ENCODE assay signal across 9 cellular contexts in genomic region chr5:150641006-150641570, GRCh38. TPM values are rescaled to one million over a fixed set of nuclear protein-coding genes. Genes with fewer than 3 reads are reported as not detected.
DNase-seq lines count a peak whose midpoint lies in the region; ATAC-seq, FAIRE-seq and TF ChIP-seq lines count a peak whose summit lies in the region.
"Had no signal": no experiment of that assay in that cellular context is flagged by ENCODE, and none has a peak within 500 bp of the region (broad histone marks: within the 10 kb centered on the region; RNA-seq: fewer than 3 reads in every experiment).

No MANE protein-coding gene starts in this region.

- H3K36me3 ChIP-seq in BLaER1 treated with 17β-estradiol and CSF1 and Interleukin-3, amounts not matched to agents 10 nM and 100 nM, result peaks cover 0 to under 1% (median 0%) of the 10 kb centered on the region in 11 experiments; a peak in 2 of 22 replicates
- H3K36me3 ChIP-seq in adrenal gland (replicated peaks in 1 of 2) (no peaks in the 10 kb centered on the region), trophoblast cell (ENCODE audit: control insufficient read depth in 1 of 2, insufficient read depth in 2 of 2, low read length in 2 of 2) (no peaks in the 10 kb centered on the region)

- peak overlapping the region; percentile 24 for H4K12ac ChIP-seq in trophoblast cell (ENCODE audit: low read depth, low read length)

- H3K4me3 ChIP-seq in BLaER1 treated with 17β-estradiol and CSF1 and Interleukin-3, amounts not matched to agents 10 nM and 100 nM, result peak overlapping the region in 4 of 10 experiments; percentile 20 to 28 (median 23); a peak in 4 of 20 replicates
- H3K4me3 ChIP-seq in adrenal gland, result peak overlapping the region in 3 of 4 donors; percentile 49 to 62 (median 53)
- H3K4me3 ChIP-seq in trophoblast cell (ENCODE audit: low read depth, low read length), result peak overlapping the region; percentile 45

- H2BK12ac ChIP-seq in trophoblast cell (ENCODE audit: low read length), result peak overlapping the region; percentile 66

- H3K79me2 ChIP-seq in trophoblast cell (ENCODE audit: control insufficient read depth, insufficient read depth, low read length, poor library complexity), result peaks cover 24% of the 10 kb centered on the region

- WGBS in adrenal gland, 4 donors, result 19 to 36% (median 26%) methylated on average over 7 to 9 of the region's 9 CpGs
- WGBS in trophoblast cell (ENCODE audit: extremely low coverage, insufficient coverage, insufficient read length), result no CpG with 5 or more reads among the region's 9 CpGs

- H3K27ac ChIP-seq in BLaER1 treated with 17β-estradiol and CSF1 and Interleukin-3, amounts not matched to agents 10 nM and 100 nM, result peak overlapping the region in 7 of 11 experiments; percentile 14 to 50 (median 39); a peak in 12 of 22 replicates
- H3K27ac ChIP-seq in adrenal gland (peak overlapping the region; percentile 64 to 99 (median 96)), trophoblast cell (ENCODE audit: low read depth, low read length) (peak overlapping the region; percentile 92)

- H2AK5ac ChIP-seq in trophoblast cell (ENCODE audit: low read length), result peak overlapping the region; percentile 87

- H3K23ac ChIP-seq in trophoblast cell (ENCODE audit: low read length), result no peak overlapping the region

- H3K14ac ChIP-seq in trophoblast cell (ENCODE audit: low read length), result peak overlapping the region; percentile 90

- peak overlapping the region in 5 of 11 experiments; percentile 2 to 58 (median 29); a peak in 6 of 22 replicates for H3K9ac ChIP-seq in BLaER1 treated with 17β-estradiol and CSF1 and Interleukin-3, amounts not matched to agents 10 nM and 100 nM
- no peak overlapping the region for H3K9ac ChIP-seq in trophoblast cell (ENCODE audit: low read length)

- H4K91ac ChIP-seq in trophoblast cell (ENCODE audit: low read depth, low read length), result peak overlapping the region; percentile 96

- TF ChIP-seq POLR2A in adrenal gland (IDR thresholded peaks at IDR 0.05), result peak; percentile 17 to 70

- no peaks in the 10 kb centered on the region for H3K27me3 ChIP-seq in BLaER1 treated with 17β-estradiol and CSF1 and Interleukin-3, amounts not matched to agents 10 nM and 100 nM
- H3K27me3 ChIP-seq in adrenal gland (no peaks in the 10 kb centered on the region), trophoblast cell (ENCODE audit: insufficient read depth, low read length) (no peaks in the 10 kb centered on the region)

- peak overlapping the region; percentile 83 for H4K8ac ChIP-seq in trophoblast cell (ENCODE audit: low read depth, low read length)

- H3K4ac ChIP-seq in trophoblast cell (ENCODE audit: low read depth, low read length), result peak overlapping the region; percentile 85

- H3K4me1 ChIP-seq in BLaER1 treated with 17β-estradiol and CSF1 and Interleukin-3, amounts not matched to agents 10 nM and 100 nM, result peaks cover 23 to 87% (median 69%) of the 10 kb centered on the region in 10 experiments
- H3K4me1 ChIP-seq in adrenal gland (replicated peaks in 1 of 2) (peaks cover 83 to 92% of the 10 kb centered on the region in 2 donors), trophoblast cell (ENCODE audit: control insufficient read depth in 1 of 2, insufficient read depth in 2 of 2, low read length in 2 of 2) (peaks cover 69 to 74% of the 10 kb centered on the region in 2 experiments)

- DNase-seq in adrenal gland, result peak; percentile 77 to 91 (median 89)
- no peak for DNase-seq in Right ventricle myocardium inferior (ENCODE audit: missing footprints)
- DNase-seq in trophoblast cell, result peak in 1 of 2 donors; percentile 29
- no peak for DNase-seq in T-helper 2 cell
- no peak for DNase-seq in frontal cortex (ENCODE audit: low spot score in 2 of 2)
- no peak for DNase-seq in dedifferentiated amniotic fluid mesenchymal stem cell (ENCODE audit: extremely low spot score)
- DNase-seq: NCI-H1092 had no signal

- H4K20me1 ChIP-seq in BLaER1 treated with 17β-estradiol and CSF1 and Interleukin-3, amounts not matched to agents 10 nM and 100 nM, result peaks cover 0 to 11% (median 0%) of the 10 kb centered on the region in 11 experiments; a peak in 3 of 22 replicates

- H3K9me3 ChIP-seq in BLaER1 treated with 17β-estradiol and CSF1 and Interleukin-3, amounts not matched to agents 10 nM and 100 nM (replicated peaks in 1 of 11), result no peaks in the 10 kb centered on the region
- H3K9me3 ChIP-seq in adrenal gland (replicated peaks in 1 of 3), result no peaks in the 10 kb centered on the region
- H3K9me3 ChIP-seq in trophoblast cell (ENCODE audit: insufficient read depth, low read depth, low read length), result no peaks in the 10 kb centered on the region

- H2BK120ac ChIP-seq in trophoblast cell (ENCODE audit: insufficient read depth, low read length, poor library complexity), result peak overlapping the region; percentile 87

- ATAC-seq in Right ventricle myocardium inferior (peak; percentile 32), HG03520 (IDR thresholded peaks at IDR 0.05; ENCODE audit: unreplicated experiment) (no peak)

- no peak for FAIRE-seq in frontal cortex (lab: Jason Lieb, UNC)

- intact Hi-C loops in adrenal gland (cut with DNase I), result no loop called here
- intact Hi-C loops in Right ventricle myocardium inferior (cut with DNase I), result loop anchor here (2.0 kb wide), 1 partner anchor 14 kb away; no protein-coding TSS in a partner anchor

- H3K79me1 ChIP-seq in trophoblast cell (ENCODE audit: low read length), result peaks cover 73% of the 10 kb centered on the region

- H3K18ac ChIP-seq in trophoblast cell (ENCODE audit: low read length), result peak overlapping the region; percentile 89

- H2BK5ac ChIP-seq in trophoblast cell (ENCODE audit: low read depth, low read length, poor library complexity), result peak overlapping the region; percentile 92

- TF ChIP-seq CTCF in adrenal gland (IDR thresholded peaks at IDR 0.05), result no peak

- H3K4me2 ChIP-seq in BLaER1 treated with 17β-estradiol and CSF1 and Interleukin-3, amounts not matched to agents 10 nM and 100 nM, result peak overlapping the region; percentile 34 to 94 (median 79)
- H3K4me2 ChIP-seq in trophoblast cell (ENCODE audit: low read length), result peak overlapping the region; percentile 50

- H2AFZ ChIP-seq in trophoblast cell (ENCODE audit: insufficient read depth, low read length, poor library complexity), result peak overlapping the region; percentile 20

RNA-seq across cellular contexts. Expression of gene SYNPO, which starts 0.6 kb away (rescaled TPM):
- 100 to 1,000 TPM in 5 of 8 donors, 10 to 100 TPM in 3; 86.8 to 293 (median 151) TPM for total RNA-seq in adrenal gland
- 100 to 1,000 TPM in 2 of 3 donors, 10 to 100 TPM in 1; 59.4 to 254 (median 108) TPM for polyA plus RNA-seq in adrenal gland
- 587 TPM for total RNA-seq in Right ventricle myocardium inferior
- polyA plus RNA-seq in trophoblast cell (2013), result 52.3 and 58.9 TPM in 2 replicates
- total RNA-seq in frontal cortex, result 3.7 TPM

RNA-seq across cellular contexts. Expression of gene MYOZ3, which starts 20.0 kb away (rescaled TPM):
- total RNA-seq in adrenal gland, result 1 to 10 TPM in 1 of 8 donors, under 1 TPM in 6, not detected in 1; 0.12 to 1.9 (median 0.42) TPM
- 1 to 10 TPM in 1 of 3 donors, under 1 TPM in 2; 0.16 to 1.4 (median 0.51) TPM for polyA plus RNA-seq in adrenal gland
- 5.5 TPM for total RNA-seq in Right ventricle myocardium inferior
- polyA plus RNA-seq in trophoblast cell (2013), result 9.5 and 10.0 TPM in 2 replicates
- 3.7 TPM for total RNA-seq in frontal cortex

RNA-seq across cellular contexts. Expression of gene RBM22, which starts 59.8 kb away (rescaled TPM):
- total RNA-seq in adrenal gland (10 to 100 TPM; 28.6 to 80.4 (median 38.5) TPM), Right ventricle myocardium inferior (30.5 TPM), frontal cortex (25.3 TPM)
- 10 to 100 TPM; 30.4 to 43.7 (median 41.3) TPM for polyA plus RNA-seq in adrenal gland
- 50.4 and 51.3 TPM in 2 replicates for polyA plus RNA-seq in trophoblast cell (2013)

Comparison
In these comparisons a context has a peak if more than half of its experiments do, and no peak if none do; other contexts are left out.
1. H3K27ac ChIP-seq: peak in every context shown above with its lines; median percentile 96 in adrenal gland; 92 in trophoblast cell; 39 in BLaER1 treated with 17β-estradiol and CSF1 and Interleukin-3, amounts not matched to agents 10 nM and 100 nM.
2. DNase-seq: peak in adrenal gland (7 of 7); none in Right ventricle myocardium inferior (single experiment), T-helper 2 cell (0 of 5), frontal cortex (0 of 2) and dedifferentiated amniotic fluid mesenchymal stem cell (single experiment).
3. RNA of gene SYNPO, which starts 0.6 kb away (total RNA-seq): 587 TPM in Right ventricle myocardium inferior (single experiment) and 86.8 to 293 TPM in adrenal gland; 3.7 TPM in frontal cortex (single experiment); every median in the first group is over 10 times any median in the second.